ENCODE assay signal across 8 cellular contexts in the genomic region with DNA sequence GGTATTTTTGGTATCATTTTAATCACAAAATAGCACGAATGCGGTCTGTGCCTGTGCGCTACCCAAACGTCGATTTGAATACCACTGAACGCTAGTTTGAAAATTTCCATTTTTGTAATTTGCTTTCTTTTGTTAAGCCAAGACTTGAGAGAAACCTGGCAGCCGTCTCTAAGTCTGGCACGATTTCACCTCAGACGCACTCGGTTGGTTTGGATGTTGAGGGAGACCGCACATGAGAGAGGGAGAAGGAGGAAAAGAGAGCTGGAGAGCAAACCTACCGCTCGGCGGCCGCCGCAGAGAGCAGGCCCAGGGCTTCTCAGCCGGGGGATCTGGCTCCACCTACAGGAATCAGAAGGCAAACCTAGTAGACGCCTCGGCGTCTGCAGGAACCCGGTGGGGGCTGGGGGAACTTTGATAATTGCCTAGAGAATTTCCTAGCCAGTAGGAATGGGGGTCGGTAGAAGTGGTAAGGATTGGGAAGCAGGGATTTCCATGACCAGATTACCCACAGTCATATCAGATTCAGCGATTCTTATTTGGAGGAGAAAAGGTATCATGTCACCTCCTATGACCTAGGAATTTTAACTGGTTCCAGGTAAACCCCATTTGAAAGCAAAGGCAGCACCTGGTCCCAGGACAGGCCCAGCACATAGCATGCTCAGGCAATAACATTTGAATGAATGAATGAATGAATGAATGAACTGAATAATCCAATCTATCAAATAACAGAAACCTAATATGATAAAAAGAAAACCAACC.
DNase-seq lines count a peak whose midpoint lies in the region; ATAC-seq, FAIRE-seq and TF ChIP-seq lines count a peak whose summit lies in the region.

No MANE protein-coding gene starts in this region.

- peak; percentile 61 to 62 for DNase-seq in AML-193 (lab: John Stamatoyannopoulos, UW)
- peak; percentile 52 for DNase-seq in GM19239 (ENCODE audit: insufficient read length, low spot score)
- peak; percentile 23 to 62 for DNase-seq in SJSA1 (ENCODE audit: low read depth in 1 of 2, low spot score in 2 of 2)
- peak; percentile 78 for DNase-seq in left ventricle myocardium inferior
- DNase-seq in ureter (ENCODE audit: low spot score) = peak; percentile 78

- no peaks in the 10 kb centered on the region for H3K27me3 Mint-ChIP-seq in activated naive CD4-positive, alpha-beta T cell treated with anti-CD3 and anti-CD28 coated beads, Interleukin-2, amount 50 U/mL, for 24 hours

- H3K4me1 Mint-ChIP-seq in activated naive CD4-positive, alpha-beta T cell treated with anti-CD3 and anti-CD28 coated beads, Interleukin-2, amount 50 U/mL, for 24 hours = peaks cover 12% of the 10 kb centered on the region

- H3K4me3 Mint-ChIP-seq in activated naive CD4-positive, alpha-beta T cell treated with anti-CD3 and anti-CD28 coated beads, Interleukin-2, amount 50 U/mL, for 24 hours = peak overlapping the region; percentile 77

- no peaks in the 10 kb centered on the region for H3K36me3 Mint-ChIP-seq in activated naive CD4-positive, alpha-beta T cell treated with anti-CD3 and anti-CD28 coated beads, Interleukin-2, amount 50 U/mL, for 24 hours

- H3K4me3 ChIP-seq in SJSA1 (no peak overlapping the region), left ventricle myocardium inferior (peak overlapping the region; percentile 42), rectal smooth muscle tissue (ENCODE audit: low read length) (peak overlapping the region; percentile 36)

- H3K36me3 ChIP-seq in SJSA1 (no peaks in the 10 kb centered on the region), left ventricle myocardium inferior (no peaks in the 10 kb centered on the region), rectal smooth muscle tissue (ENCODE audit: control insufficient read depth, insufficient read depth, low read length) (no peaks in the 10 kb centered on the region)

- no peak overlapping the region for H3K9ac ChIP-seq in rectal smooth muscle tissue (ENCODE audit: low read length)

- H3K27ac ChIP-seq in SJSA1 (no peak overlapping the region), left ventricle myocardium inferior (replicated peaks) (peak overlapping the region; percentile 79), rectal smooth muscle tissue (ENCODE audit: low read depth, low read length) (peak overlapping the region; percentile 64)

- H3K4me1 ChIP-seq in SJSA1 (replicated peaks) (no peaks in the 10 kb centered on the region), left ventricle myocardium inferior (peaks cover 28% of the 10 kb centered on the region), rectal smooth muscle tissue (ENCODE audit: control insufficient read depth, insufficient read depth, low read length) (peaks cover 18% of the 10 kb centered on the region)

- H3K27ac Mint-ChIP-seq in activated naive CD4-positive, alpha-beta T cell treated with anti-CD3 and anti-CD28 coated beads, Interleukin-2, amount 50 U/mL, for 24 hours = peak overlapping the region; percentile 9

- H3K9me3 Mint-ChIP-seq in activated naive CD4-positive, alpha-beta T cell treated with anti-CD3 and anti-CD28 coated beads, Interleukin-2, amount 50 U/mL, for 24 hours = no peaks in the 10 kb centered on the region

- FAIRE-seq in GM19239 (lab: Jason Lieb, UNC) = peak; percentile 75

- peak; percentile 95 for ATAC-seq in HG03342 (IDR thresholded peaks at IDR 0.05; ENCODE audit: unreplicated experiment)

- TF ChIP-seq CTCF in left ventricle myocardium inferior (IDR thresholded peaks at IDR 0.05; ENCODE audit: borderline replicate concordance) = peak; percentile 85

- intact Hi-C loops in left ventricle myocardium inferior (cut with micrococcal nuclease) = no loop called here

- H3K9me3 ChIP-seq in SJSA1 (replicated peaks) = no peaks in the 10 kb centered on the region
- no peaks in the 10 kb centered on the region for H3K9me3 ChIP-seq in left ventricle myocardium inferior (replicated peaks)

- H3K27me3 ChIP-seq in SJSA1 (replicated peaks) (no peaks in the 10 kb centered on the region), left ventricle myocardium inferior (ENCODE audit: low read depth) (no peaks in the 10 kb centered on the region), rectal smooth muscle tissue (ENCODE audit: control insufficient read depth, insufficient read depth, low read length) (no peaks in the 10 kb centered on the region)
